In genomic region chrX:136159615-136160025, GRCh38 we compare ENCODE assay signal across 18 cellular contexts. TPM values are rescaled to one million over a fixed set of nuclear protein-coding genes. Genes with fewer than 3 reads are reported as not detected.
DNase-seq lines count a peak whose midpoint lies in the region; ATAC-seq, FAIRE-seq and TF ChIP-seq lines count a peak whose summit lies in the region.
"Had no signal": no experiment of that assay in that cellular context is flagged by ENCODE, and none has a peak within 500 bp of the region (broad histone marks: within the 10 kb centered on the region; RNA-seq: fewer than 3 reads in every experiment).

No MANE protein-coding gene starts in this region.

- no peaks in the 10 kb centered on the region for H3K9me3 ChIP-seq in IMR-90 (ENCODE audit: control insufficient read depth, insufficient read depth, low read length)
- no peaks in the 10 kb centered on the region for H3K9me3 ChIP-seq in left ventricle myocardium inferior (replicated peaks)
- H3K9me3 ChIP-seq in small intestine (ENCODE audit: control insufficient read depth, low read depth) = no peaks in the 10 kb centered on the region
- H3K9me3 ChIP-seq: spleen had no signal

- H3K18ac ChIP-seq in IMR-90 (ENCODE audit: low read depth, low read length) = no peak overlapping the region; the same call in 1 of the 2 replicates

- H2AK9ac ChIP-seq in IMR-90 (replicated peaks; ENCODE audit: low read depth, low read length, poor library complexity) = no peak overlapping the region

- CTCF ChIA-PET in IMR-90 (lab: Yijun Ruan, JAX) = no interaction called here
- CTCF ChIA-PET in Calu3 (lab: Charles Lee) = no interaction called here

- H3K36me3 ChIP-seq in IMR-90 (ENCODE audit: control insufficient read depth, insufficient read depth, low read length) (no peaks in the 10 kb centered on the region), left ventricle myocardium inferior (no peaks in the 10 kb centered on the region), small intestine (ENCODE audit: control insufficient read depth in 2 of 2, insufficient read depth in 2 of 2, low read length in 2 of 2) (peaks cover 0 to 1% of the 10 kb centered on the region in 2 donors)
- H3K36me3 ChIP-seq: spleen had no signal

- peaks cover 49% of the 10 kb centered on the region for H3K27me3 Mint-ChIP-seq in Calu3 (ENCODE audit: unreplicated experiment)
- H3K27me3 Mint-ChIP-seq: B cell had no signal

- no peak overlapping the region for H3K27ac Mint-ChIP-seq in Calu3 (ENCODE audit: unreplicated experiment)
- H3K27ac Mint-ChIP-seq in stimulated activated effector memory CD8-positive, alpha-beta T cell treated with anti-CD3 and anti-CD28 coated beads, Interleukin-12 subunit alpha, Interleukin-12 subunit beta, amount 100 ng/mL, for 72 hours = no peak overlapping the region
- H3K27ac Mint-ChIP-seq: B cell had no signal

- H3K9ac ChIP-seq in IMR-90 (ENCODE audit: low read depth, low read length) = no peak overlapping the region

- in situ Hi-C loops in IMR-90 (cut with MboI; ENCODE audit: low sequenced_read_pairs) = loop anchor here (5.0 kb wide), 1 partner anchor 127 kb away; no protein-coding TSS in a partner anchor

- TF ChIP-seq CTCF in IMR-90 (conservative IDR thresholded peaks at IDR 0.05; ENCODE audit: low read depth, low read length) (no peak), left ventricle myocardium inferior (IDR thresholded peaks at IDR 0.05; ENCODE audit: borderline replicate concordance) (no peak), Calu3 (IDR thresholded peaks at IDR 0.05; ENCODE audit: unreplicated experiment) (no peak)

- H3K9me3 Mint-ChIP-seq in Calu3 (ENCODE audit: low read depth, unreplicated experiment) = no peaks in the 10 kb centered on the region
- no peaks in the 10 kb centered on the region for H3K9me3 Mint-ChIP-seq in stimulated activated effector memory CD8-positive, alpha-beta T cell treated with anti-CD3 and anti-CD28 coated beads, Interleukin-12 subunit alpha, Interleukin-12 subunit beta, amount 100 ng/mL, for 72 hours

- H4K5ac ChIP-seq in IMR-90 (ENCODE audit: low read depth, low read length) = no peak overlapping the region

- H2AFZ ChIP-seq in IMR-90 (replicated peaks; ENCODE audit: low read length, poor library complexity) = no peak overlapping the region

- no peak for TF ChIP-seq RAD21 in IMR-90 (IDR thresholded peaks at IDR 0.05; ENCODE audit: low read length)

- DNase-seq in IMR-90 = no peak
- peak; percentile 75 for DNase-seq in OCI-M1 (lab: John Stamatoyannopoulos, UW)
- no peak for DNase-seq in left ventricle myocardium inferior
- DNase-seq in small intestine = peak; percentile 15
- DNase-seq in NCI-H1436 treated with DMSO at 0.1 percent for 48 hours (lab: John Stamatoyannopoulos, UW) = no peak
- DNase-seq in Calu3 = no peak
- no peak for DNase-seq in stimulated activated effector memory CD8-positive, alpha-beta T cell treated with anti-CD3 and anti-CD28 coated beads, Interleukin-12 subunit alpha, Interleukin-12 subunit beta, amount 100 ng/mL, for 72 hours (ENCODE audit: low spot score in 2 of 2)
- DNase-seq: activated effector memory CD4-positive, alpha-beta T cell treated with anti-CD3 and anti-CD28 coated beads, Interleukin-2, amount 50 U/mL, for 16 hours; dermis blood vessel endothelial cell; DMS79; HCEC 1CT; mesendoderm; NCI-H2029; NCI-H748 treated with DMSO at 0.1 percent for 48 hours; spleen had no signal

- H2BK15ac ChIP-seq in IMR-90 (ENCODE audit: low read depth, low read length) = no peak overlapping the region

- H4K91ac ChIP-seq in IMR-90 (ENCODE audit: insufficient read depth, low read depth, low read length) = no peak overlapping the region

- H3K27ac ChIP-seq in IMR-90 (ENCODE audit: insufficient read depth, low read length) (no peak overlapping the region), left ventricle myocardium inferior (replicated peaks) (peak overlapping the region; percentile 67), small intestine (ENCODE audit: low read depth in 1 of 2, low read length in 1 of 2) (no peak overlapping the region)
- H3K27ac ChIP-seq: spleen, VCaP had no signal

- H2BK20ac ChIP-seq in IMR-90 (ENCODE audit: low read depth, low read length) = no peak overlapping the region

- H3K14ac ChIP-seq in IMR-90 (replicated peaks; ENCODE audit: low read depth, low read length) = no peak overlapping the region

- no peak overlapping the region for H3K23ac ChIP-seq in IMR-90 (ENCODE audit: low read depth, low read length)

- H3K4me3 ChIP-seq in IMR-90 (ENCODE audit: insufficient read depth, low read depth, low read length) = no peak overlapping the region
- H3K4me3 ChIP-seq in left ventricle myocardium inferior = no peak overlapping the region
- no peak overlapping the region for H3K4me3 ChIP-seq in small intestine (ENCODE audit: low read depth in 1 of 2, low read length in 2 of 2)
- H3K4me3 ChIP-seq: spleen had no signal

- H4K8ac ChIP-seq in IMR-90 (ENCODE audit: low read depth in 2 of 2, low read length in 2 of 2) = no peak overlapping the region

- TF ChIP-seq POLR2A in IMR-90 (IDR thresholded peaks at IDR 0.05; ENCODE audit: low read depth, low read length) (no peak), GM18505 (IDR thresholded peaks at IDR 0.05; ENCODE audit: borderline replicate concordance, extremely low read depth, insufficient read depth, insufficient read length) (no peak)

- H3K4ac ChIP-seq in IMR-90 (ENCODE audit: low read depth, low read length) = no peak overlapping the region

- peaks cover 12 to 26% of the 10 kb centered on the region in 2 experiments; a peak in 3 of 4 replicates for H3K79me1 ChIP-seq in IMR-90 (ENCODE audit: low read depth in 1 of 2, low read length in 2 of 2)

- FAIRE-seq in small intestine (lab: Jason Lieb, UNC) = no peak

- dilution Hi-C loops in IMR-90 (cut with HindIII; ENCODE audit: low sequenced_read_pairs, unreplicated experiment) = no loop called here

- POLR2A ChIA-PET in IMR-90 (lab: Charles Lee; ENCODE audit: unreplicated experiment) = interaction anchor here (0.6 kb wide), 1 partner anchor 117 kb away, joined by 6 read pairs; no protein-coding TSS in a partner anchor

- H3K9me1 ChIP-seq in IMR-90 (ENCODE audit: insufficient read depth, low read length) = no peaks in the 10 kb centered on the region; the same call in 1 of the 2 replicates

- no peaks in the 10 kb centered on the region for H3K27me3 ChIP-seq in IMR-90 (ENCODE audit: control insufficient read depth, insufficient read depth, low read length)
- no peaks in the 10 kb centered on the region for H3K27me3 ChIP-seq in left ventricle myocardium inferior (ENCODE audit: low read depth)
- no peaks in the 10 kb centered on the region for H3K27me3 ChIP-seq in small intestine (ENCODE audit: control insufficient read depth in 2 of 2, insufficient read depth in 2 of 2, low read length in 2 of 2)

- H3K4me1 ChIP-seq in IMR-90 (ENCODE audit: control insufficient read depth, insufficient read depth, low read length) = peaks cover 12% of the 10 kb centered on the region; the same call in 1 of the 2 replicates
- H3K4me1 ChIP-seq in left ventricle myocardium inferior = peaks cover 87% of the 10 kb centered on the region
- no peaks in the 10 kb centered on the region for H3K4me1 ChIP-seq in small intestine (ENCODE audit: control insufficient read depth in 2 of 2, insufficient read depth in 1 of 2, low read depth in 1 of 2, low read length in 1 of 2)

- no peak overlapping the region for H2BK5ac ChIP-seq in IMR-90 (ENCODE audit: low read depth, low read length, poor library complexity, severe bottlenecking)

- no peaks in the 10 kb centered on the region for H3K4me1 Mint-ChIP-seq in Calu3 (ENCODE audit: low read depth, unreplicated experiment)
- peaks cover 12% of the 10 kb centered on the region for H3K4me1 Mint-ChIP-seq in stimulated activated effector memory CD8-positive, alpha-beta T cell treated with anti-CD3 and anti-CD28 coated beads, Interleukin-12 subunit alpha, Interleukin-12 subunit beta, amount 100 ng/mL, for 72 hours

- H3K4me2 ChIP-seq in IMR-90 (ENCODE audit: low read depth, low read length) = no peak overlapping the region; the same call in 1 of the 2 replicates

- H3K56ac ChIP-seq in IMR-90 (ENCODE audit: extremely low read depth, insufficient read depth, low read length) = no peak overlapping the region

- no CpG with 5 or more reads among the region's 2 CpGs for WGBS in IMR-90 (ENCODE audit: extremely low coverage in 2 of 2, insufficient read length in 1 of 2), 2 experiments
- WGBS in small intestine, 3 donors = 54 to 77% (median 70%) methylated on average over 2 of the region's 2 CpGs

- H3K4me3 Mint-ChIP-seq in Calu3 (ENCODE audit: low read depth, unreplicated experiment) = no peak overlapping the region
- no peak overlapping the region for H3K4me3 Mint-ChIP-seq in stimulated activated effector memory CD8-positive, alpha-beta T cell treated with anti-CD3 and anti-CD28 coated beads, Interleukin-12 subunit alpha, Interleukin-12 subunit beta, amount 100 ng/mL, for 72 hours
- H3K4me3 Mint-ChIP-seq: B cell had no signal

- no peaks in the 10 kb centered on the region for H3K36me3 Mint-ChIP-seq in Calu3 (ENCODE audit: insufficient read depth, unreplicated experiment)
- H3K36me3 Mint-ChIP-seq in stimulated activated effector memory CD8-positive, alpha-beta T cell treated with anti-CD3 and anti-CD28 coated beads, Interleukin-12 subunit alpha, Interleukin-12 subunit beta, amount 100 ng/mL, for 72 hours = no peaks in the 10 kb centered on the region

- BruUV-seq in IMR-90 (replicated peaks; lab: Mats Ljungman, UMichigan) (no TSS peak), Calu3 (replicated peaks; lab: Mats Ljungman, UMichigan) (no TSS peak)

- intact Hi-C loops in IMR-90 (cut with micrococcal nuclease) (loop anchor here (10.0 kb wide), 1 partner anchor 535 kb away; no protein-coding TSS in a partner anchor), left ventricle myocardium inferior (cut with micrococcal nuclease) (no loop called here), Calu3 (cut with micrococcal nuclease; ENCODE audit: unreplicated experiment) (loop anchor here (10.0 kb wide), 1 partner anchor 325 kb away; the partner anchor contains the start of gene BRS3)

- ATAC-seq in IMR-90 (ENCODE audit: low read depth) (no peak), GM18505 (IDR thresholded peaks at IDR 0.05; ENCODE audit: unreplicated experiment) (no peak)
- no peak for ATAC-seq in stimulated activated effector memory CD8-positive, alpha-beta T cell treated with anti-CD3 and anti-CD28 coated beads, Interleukin-12 subunit alpha, Interleukin-12 subunit beta, amount 100 ng/mL, for 72 hours

- no peak overlapping the region for H2AK5ac ChIP-seq in IMR-90 (ENCODE audit: low read depth, low read length)

- peaks cover 3% of the 10 kb centered on the region; the same call in 1 of the 2 replicates for H4K20me1 ChIP-seq in IMR-90 (ENCODE audit: insufficient read depth, low read length)

- no peak overlapping the region for H2BK120ac ChIP-seq in IMR-90 (ENCODE audit: low read depth, low read length)

TF ChIP-seq in IMR-90, 13 proteins besides CTCF, POLR2A, EP300 and RAD21 (continues in another document):
- TF ChIP-seq NFE2L2 (IDR thresholded peaks at IDR 0.05; ENCODE audit: low read depth, low read length) = no peak

RNA-seq across cellular contexts. Expression of gene FHL1, which starts 12.3 kb away (rescaled TPM):
- total RNA-seq in IMR-90 (2012; rRNA removed) (41.9 and 69.4 TPM in 2 replicates), left ventricle myocardium inferior (1,867 TPM), Calu3 (2022) (0.54 and 0.73 TPM in 2 replicates)
- polyA plus RNA-seq in IMR-90 (2012; rRNA removed) (57.3 and 72.9 TPM in 2 replicates), small intestine (10 to 100 TPM in 2 of 3 donors, 1 to 10 TPM in 1; 8.7 to 97.5 (median 72.5) TPM)
- polyA plus RNA-seq in IMR-90 (2012; cell fraction: cytosol; rRNA removed) = 41.0 and 73.7 TPM in 2 replicates
- polyA plus RNA-seq in IMR-90 (2012; cell fraction: nucleus; rRNA removed; ENCODE audit: low replicate concordance) = 70.5 and 140 TPM in 2 replicates

Comparison
In these comparisons a context has a peak if more than half of its experiments do, and no peak if none do; other contexts are left out.
1. DNase-seq: peak in OCI-M1 (single experiment) and small intestine (single experiment); none in IMR-90 (single experiment), left ventricle myocardium inferior (single experiment), NCI-H1436 treated with DMSO at 0.1 percent for 48 hours (single experiment), Calu3 (single experiment) and stimulated activated effector memory CD8-positive, alpha-beta T cell treated with anti-CD3 and anti-CD28 coated beads, Interleukin-12 subunit alpha, Interleukin-12 subunit beta, amount 100 ng/mL, for 72 hours (0 of 2).
2. RNA of gene FHL1, which starts 12.3 kb away (total RNA-seq): 1,867 TPM in left ventricle myocardium inferior (single experiment) and 41.9 to 69.4 TPM in IMR-90; 0.54 to 0.73 TPM in Calu3; every median in the first group is over 10 times any median in the second.